ENCODE assay signal across 11 cellular contexts in genomic region chr11:4699697-4700435, GRCh38. TPM values are rescaled to one million over a fixed set of nuclear protein-coding genes. Genes with fewer than 3 reads are reported as not detected.
DNase-seq lines count a peak whose midpoint lies in the region; ATAC-seq and TF ChIP-seq lines count a peak whose summit lies in the region.
"Had no signal": no experiment of that assay in that cellular context is flagged by ENCODE, and none has a peak within 500 bp of the region (broad histone marks: within the 10 kb centered on the region; RNA-seq: fewer than 3 reads in every experiment).

No MANE protein-coding gene starts in this region.

- no peaks in the 10 kb centered on the region for H3K9me3 ChIP-seq in Peyer's patch

- DNase-seq in central memory CD8-positive, alpha-beta T cell (ENCODE audit: low spot score in 2 of 2), result no peak
- no peak for DNase-seq in stimulated activated CD4-positive, alpha-beta T cell treated with anti-CD3 and anti-CD28 coated beads, Interleukin-1b, Interleukin-23, amount 100 ng/mL, for 48 hours
- no peak for DNase-seq in Peyer's patch
- no peak for DNase-seq in activated naive CD4-positive, alpha-beta T cell treated with Interleukin-2 at 50 U/mL for 16 hours
- DNase-seq: activated T-cell treated with anti-CD3 and anti-CD28 coated beads, Interleukin-2, amount 50 U/mL, for 48 hours; islet precursor cell had no signal

- H3K27ac ChIP-seq in Peyer's patch, result no peak overlapping the region
- H3K27ac ChIP-seq: cardiac muscle cell had no signal

- peak overlapping the region; percentile 41 for H3K4me3 Mint-ChIP-seq in central memory CD8-positive, alpha-beta T cell
- H3K4me3 Mint-ChIP-seq: natural killer cell treated with Interleukin-12 subunit alpha and Interleukin-12 subunit beta and Interleukin-15 and Interleukin-18, amount 100 ng/mL, for 72 hours had no signal

- H3K27ac Mint-ChIP-seq in central memory CD8-positive, alpha-beta T cell (ENCODE audit: low read depth), result no peak overlapping the region
- H3K27ac Mint-ChIP-seq: natural killer cell treated with Interleukin-12 subunit alpha and Interleukin-12 subunit beta and Interleukin-15 and Interleukin-18, amount 100 ng/mL, for 72 hours had no signal

- no peak overlapping the region for H3K4me3 ChIP-seq in Peyer's patch
- H3K4me3 ChIP-seq: cardiac muscle cell had no signal

- H3K27me3 Mint-ChIP-seq in central memory CD8-positive, alpha-beta T cell, result no peaks in the 10 kb centered on the region

- H3K27me3 ChIP-seq in Peyer's patch, result no peaks in the 10 kb centered on the region
- H3K27me3 ChIP-seq: cardiac muscle cell had no signal

- TF ChIP-seq POLR2A in Peyer's patch (IDR thresholded peaks at IDR 0.05), result no peak

- H3K9me3 Mint-ChIP-seq in central memory CD8-positive, alpha-beta T cell, result no peaks in the 10 kb centered on the region

- no peaks in the 10 kb centered on the region for H3K36me3 Mint-ChIP-seq in central memory CD8-positive, alpha-beta T cell (ENCODE audit: insufficient read depth)
- H3K36me3 Mint-ChIP-seq: natural killer cell treated with Interleukin-12 subunit alpha and Interleukin-12 subunit beta and Interleukin-15 and Interleukin-18, amount 100 ng/mL, for 72 hours had no signal

- H3K36me3 ChIP-seq in Peyer's patch, result no peaks in the 10 kb centered on the region
- H3K36me3 ChIP-seq: cardiac muscle cell had no signal

- H3K4me1 Mint-ChIP-seq in central memory CD8-positive, alpha-beta T cell, result peaks cover 4% of the 10 kb centered on the region

- H3K4me1 ChIP-seq in Peyer's patch, result no peaks in the 10 kb centered on the region

- ATAC-seq in GM18909 (IDR thresholded peaks at IDR 0.05; ENCODE audit: poor library complexity, unreplicated experiment), result peak; percentile 96
- ATAC-seq in GM21529 (IDR thresholded peaks at IDR 0.05; ENCODE audit: unreplicated experiment), result peak; percentile 93
- peak; percentile 96 for ATAC-seq in HG03095 (IDR thresholded peaks at IDR 0.05; ENCODE audit: unreplicated experiment)
- ATAC-seq in central memory CD8-positive, alpha-beta T cell (replicated peaks; ENCODE audit: extremely low read depth, poor library complexity, severe bottlenecking), result peak; percentile 54

- TF ChIP-seq CTCF in Peyer's patch (IDR thresholded peaks at IDR 0.05), result no peak

RNA-seq across cellular contexts. Expression of gene OR51E2, which starts 2.2 kb away (rescaled TPM):
- under 1 TPM in 2 of 4 donors, not detected in 2; 0.67 to 0.85 TPM for total RNA-seq in Peyer's patch
- total RNA-seq: cardiac muscle cell; natural killer cell treated with Interleukin-12 subunit alpha and Interleukin-12 subunit beta and Interleukin-15 and Interleukin-18, amount 100 ng/mL, for 72 hours had no signal

RNA-seq across cellular contexts. Expression of gene MMP26, which starts 4.7 kb away (rescaled TPM):
- total RNA-seq in Peyer's patch, result not detected
- total RNA-seq: cardiac muscle cell; natural killer cell treated with Interleukin-12 subunit alpha and Interleukin-12 subunit beta and Interleukin-15 and Interleukin-18, amount 100 ng/mL, for 72 hours had no signal

RNA-seq across cellular contexts. Expression of gene OR51E1, which starts 56.1 kb away (rescaled TPM):
- total RNA-seq in Peyer's patch, result 1 to 10 TPM in 1 of 4 donors, under 1 TPM in 2, not detected in 1; 0.70 to 1.2 (median 0.85) TPM
- total RNA-seq: cardiac muscle cell; natural killer cell treated with Interleukin-12 subunit alpha and Interleukin-12 subunit beta and Interleukin-15 and Interleukin-18, amount 100 ng/mL, for 72 hours had no signal
